In genomic region chr19:7783991-7784421, GRCh38 we compare ENCODE assay signal across 12 cellular contexts. TPM values are rescaled to one million over a fixed set of nuclear protein-coding genes. Genes with fewer than 3 reads are reported as not detected.
DNase-seq lines count a peak whose midpoint lies in the region; ATAC-seq and TF ChIP-seq lines count a peak whose summit lies in the region.
"Had no signal": no experiment of that assay in that cellular context is flagged by ENCODE, and none has a peak within 500 bp of the region (broad histone marks: within the 10 kb centered on the region; RNA-seq: fewer than 3 reads in every experiment).

No MANE protein-coding gene starts in this region.

- TF ChIP-seq POLR2A in adrenal gland (IDR thresholded peaks at IDR 0.05) (no peak), esophagus muscularis mucosa (IDR thresholded peaks at IDR 0.05; ENCODE audit: low read depth) (no peak)

- CTCF ChIA-PET in GM10248 (lab: Yijun Ruan, JAX) (interaction anchor here (1.3 to 2.9 kb wide), 3 partner anchors 16 to 47 kb away, joined by 4 to 12 read pairs (median 5); no protein-coding TSS in a partner anchor), A673 (lab: Charles Lee) (no interaction called here)

- TF ChIP-seq CTCF in adrenal gland (IDR thresholded peaks at IDR 0.05), result no peak
- TF ChIP-seq CTCF in esophagus muscularis mucosa (IDR thresholded peaks at IDR 0.05), result no peak
- no peak for TF ChIP-seq CTCF in GM10248 (IDR thresholded peaks at IDR 0.05; ENCODE audit: control extremely low read depth, extremely low read depth, low read depth, missing control alignments)
- no peak for TF ChIP-seq CTCF in A673 (conservative IDR thresholded peaks at IDR 0.05; ENCODE audit: low read depth, low read length)

- H3K27me3 ChIP-seq in BLaER1 treated with 17β-estradiol and CSF1 and Interleukin-3, amounts not matched to agents 10 nM and 100 nM, result peaks cover 23 to 41% (median 28%) of the 10 kb centered on the region in 11 experiments
- H3K27me3 ChIP-seq in adrenal gland, result no peaks in the 10 kb centered on the region
- H3K27me3 ChIP-seq in esophagus muscularis mucosa, result peaks cover 0 to 92% (median 17%) of the 10 kb centered on the region in 4 donors
- H3K27me3 ChIP-seq in A673 (replicated peaks; ENCODE audit: insufficient read depth, low read depth, low read length, poor library complexity), result peaks cover 40% of the 10 kb centered on the region

- ATAC-seq in left colon, result peak; percentile 12
- ATAC-seq: activated CD8-positive, alpha-beta memory T cell treated with anti-CD3 and anti-CD28 coated beads, Interleukin-2, amount 10 ng/mL, durations not matched to agents 7 days and 5 days had no signal

- no TSS peak for BruUV-seq in A673 (replicated peaks; lab: Mats Ljungman, UMichigan)

- peak overlapping the region in 8 of 11 experiments; percentile 2 to 89 (median 80); a peak in 12 of 22 replicates for H3K4me2 ChIP-seq in BLaER1 treated with 17β-estradiol and CSF1 and Interleukin-3, amounts not matched to agents 10 nM and 100 nM

- H3K4me1 ChIP-seq in BLaER1 treated with 17β-estradiol and CSF1 and Interleukin-3, amounts not matched to agents 10 nM and 100 nM, result peaks cover 0 to 72% (median 21%) of the 10 kb centered on the region in 10 experiments; a peak in 16 of 20 replicates
- H3K4me1 ChIP-seq in adrenal gland (replicated peaks in 1 of 2), result peaks cover 2 to 19% of the 10 kb centered on the region in 2 donors
- H3K4me1 ChIP-seq in esophagus muscularis mucosa, result peaks cover 0 to 9% (median 4%) of the 10 kb centered on the region in 4 donors
- no peaks in the 10 kb centered on the region for H3K4me1 ChIP-seq in A673 (ENCODE audit: insufficient read depth, low read length, poor library complexity, severe bottlenecking)
- H3K4me1 ChIP-seq: pancreas, SJSA1 had no signal

- TF ChIP-seq EP300 in Ishikawa (IDR thresholded peaks at IDR 0.05; ENCODE audit: borderline replicate concordance) (no peak), esophagus muscularis mucosa (IDR thresholded peaks at IDR 0.05) (no peak)

- peak overlapping the region in 1 of 10 experiments; percentile 29; a peak in 1 of 20 replicates for H3K4me3 ChIP-seq in BLaER1 treated with 17β-estradiol and CSF1 and Interleukin-3, amounts not matched to agents 10 nM and 100 nM
- H3K4me3 ChIP-seq in adrenal gland (no peak overlapping the region), esophagus muscularis mucosa (no peak overlapping the region), A673 (ENCODE audit: low read depth, low read length, poor library complexity, severe bottlenecking) (no peak overlapping the region)
- H3K4me3 ChIP-seq: pancreas, SJSA1 had no signal

- WGBS in adrenal gland, 4 donors, result 8 to 32% (median 27%) methylated on average over 5 to 8 of the region's 8 CpGs
- 17% methylated on average over 8 of the region's 8 CpGs for WGBS in esophagus muscularis mucosa

- no peak for TF ChIP-seq RAD21 in Ishikawa (IDR thresholded peaks at IDR 0.05; ENCODE audit: low read depth)

- H3K36me3 ChIP-seq in BLaER1 treated with 17β-estradiol and CSF1 and Interleukin-3, amounts not matched to agents 10 nM and 100 nM, result no peaks in the 10 kb centered on the region
- H3K36me3 ChIP-seq in adrenal gland (replicated peaks in 1 of 2) (no peaks in the 10 kb centered on the region), esophagus muscularis mucosa (no peaks in the 10 kb centered on the region), A673 (ENCODE audit: insufficient read depth, low read length, poor library complexity, severe bottlenecking) (no peaks in the 10 kb centered on the region)
- H3K36me3 ChIP-seq: pancreas, SJSA1 had no signal

- no peaks in the 10 kb centered on the region; a peak in 1 of 22 replicates for H4K20me1 ChIP-seq in BLaER1 treated with 17β-estradiol and CSF1 and Interleukin-3, amounts not matched to agents 10 nM and 100 nM

- peak overlapping the region in 4 of 11 experiments; percentile 26 to 28 (median 26); a peak in 4 of 22 replicates for H3K9ac ChIP-seq in BLaER1 treated with 17β-estradiol and CSF1 and Interleukin-3, amounts not matched to agents 10 nM and 100 nM

- peak overlapping the region in 5 of 11 experiments; percentile 10 to 62 (median 35); a peak in 9 of 22 replicates for H3K27ac ChIP-seq in BLaER1 treated with 17β-estradiol and CSF1 and Interleukin-3, amounts not matched to agents 10 nM and 100 nM
- H3K27ac ChIP-seq in adrenal gland (peak overlapping the region in 1 of 5 donors; percentile 26), esophagus muscularis mucosa (replicated peaks in 1 of 4) (no peak overlapping the region), A673 (ENCODE audit: low read depth, low read length, poor library complexity, severe bottlenecking) (no peak overlapping the region)
- H3K27ac ChIP-seq: pancreas, SJSA1 had no signal

- intact Hi-C loops in adrenal gland (cut with DNase I), result no loop called here
- intact Hi-C loops in left colon (cut with DNase I, micrococcal nuclease), result no loop called here
- intact Hi-C loops in esophagus muscularis mucosa (cut with DNase I), result no loop called here
- intact Hi-C loops in A673 (cut with micrococcal nuclease; ENCODE audit: unreplicated experiment), result no loop called here

- POLR2A ChIA-PET in GM10248 (lab: Yijun Ruan, JAX) (no interaction called here), A673 (lab: Charles Lee; ENCODE audit: low non-redundant PET) (no interaction called here)

- DNase-seq in adrenal gland (peak in 6 of 7 donors; percentile 55 to 77 (median 64)), left colon (no peak), esophagus muscularis mucosa (ENCODE audit: extremely low spot score) (no peak), GM10248 (ENCODE audit: extremely low spot score) (no peak), A673 (ENCODE audit: low spot score) (no peak), cortex of kidney (lab: John Stamatoyannopoulos, UW) (no peak)
- DNase-seq: activated CD8-positive, alpha-beta memory T cell treated with anti-CD3 and anti-CD28 coated beads, Interleukin-2, amount 10 ng/mL, durations not matched to agents 7 days and 5 days; central memory CD4-positive, alpha-beta T cell; pancreas had no signal

- peaks cover 6 to 29% (median 10%) of the 10 kb centered on the region in 11 experiments; a peak in 17 of 22 replicates for H3K9me3 ChIP-seq in BLaER1 treated with 17β-estradiol and CSF1 and Interleukin-3, amounts not matched to agents 10 nM and 100 nM (replicated peaks in 1 of 11)
- no peaks in the 10 kb centered on the region for H3K9me3 ChIP-seq in adrenal gland (replicated peaks in 1 of 3)
- H3K9me3 ChIP-seq in esophagus muscularis mucosa, result peaks cover 0 to 6% (median 0%) of the 10 kb centered on the region in 4 donors
- no peaks in the 10 kb centered on the region for H3K9me3 ChIP-seq in A673 (ENCODE audit: low read depth, low read length, poor library complexity, severe bottlenecking)
- H3K9me3 ChIP-seq: pancreas, SJSA1 had no signal

TF ChIP-seq in Ishikawa, 13 proteins besides CTCF, POLR2A, EP300 and RAD21 (continues in another document):
- TF ChIP-seq TEAD4 (IDR thresholded peaks at IDR 0.05), result no peak
- no peak for TF ChIP-seq YY1 (IDR thresholded peaks at IDR 0.05; ENCODE audit: low read depth)
- peak; percentile 94 for TF ChIP-seq CEBPB (IDR thresholded peaks at IDR 0.05)
- TF ChIP-seq EGR1 (IDR thresholded peaks at IDR 0.05), result no peak
- no peak for TF ChIP-seq CREB1 (IDR thresholded peaks at IDR 0.05; ENCODE audit: low read depth)
- TF ChIP-seq MAX (IDR thresholded peaks at IDR 0.05), result no peak
- TF ChIP-seq USF1 (IDR thresholded peaks at IDR 0.05), result no peak
- no peak for TF ChIP-seq TCF12 (IDR thresholded peaks at IDR 0.05; ENCODE audit: low read depth)
- no peak for TF ChIP-seq FOXM1 (IDR thresholded peaks at IDR 0.05; ENCODE audit: borderline replicate concordance, low read depth)
- TF ChIP-seq NFIC (IDR thresholded peaks at IDR 0.05), result no peak
- no peak for TF ChIP-seq TAF1 (IDR thresholded peaks at IDR 0.05; ENCODE audit: low read depth)
- no peak for TF ChIP-seq ZBTB7A (IDR thresholded peaks at IDR 0.05; ENCODE audit: low read depth)

RNA-seq across cellular contexts. Expression of gene CLEC4M, which starts 21.0 kb away (rescaled TPM):
- total RNA-seq in adrenal gland, result 1 to 10 TPM in 3 of 8 donors, under 1 TPM in 4, not detected in 1; 0.37 to 7.8 (median 0.98) TPM
- polyA plus RNA-seq in adrenal gland, result 1 to 10 TPM in 1 of 3 donors, under 1 TPM in 2; 0.67 to 3.9 (median 0.88) TPM
- not detected for total RNA-seq in left colon
- total RNA-seq in esophagus muscularis mucosa, result not detected
- total RNA-seq in A673 (2021), result not detected in 2 replicates
- total RNA-seq: activated CD8-positive, alpha-beta memory T cell treated with anti-CD3 and anti-CD28 coated beads, Interleukin-2, amount 10 ng/mL, durations not matched to agents 7 days and 5 days; pancreas; SJSA1 had no signal
- polyA plus RNA-seq: pancreas had no signal

RNA-seq across cellular contexts. Expression of gene CD209, which starts 36.7 kb away (rescaled TPM):
- total RNA-seq in adrenal gland (10 to 100 TPM; 12.7 to 50.6 (median 20.4) TPM), left colon (10 to 100 TPM in 1 of 2 donors, 1 to 10 TPM in 1; 2.6 to 12.1 TPM), esophagus muscularis mucosa (10 to 100 TPM in 1 of 4 donors, 1 to 10 TPM in 3; 4.0 to 13.1 (median 8.4) TPM), A673 (2021) (not detected in 2 replicates)
- 1 to 10 TPM; 3.0 to 9.8 (median 3.1) TPM for polyA plus RNA-seq in adrenal gland
- total RNA-seq: activated CD8-positive, alpha-beta memory T cell treated with anti-CD3 and anti-CD28 coated beads, Interleukin-2, amount 10 ng/mL, durations not matched to agents 7 days and 5 days; SJSA1 had no signal

RNA-seq across cellular contexts. Expression of gene EVI5L, which starts 46.0 kb away (rescaled TPM):
- total RNA-seq in adrenal gland, result 10 to 100 TPM; 12.7 to 22.2 (median 20.7) TPM
- 10 to 100 TPM in 2 of 3 donors, 1 to 10 TPM in 1; 9.5 to 20.8 (median 14.9) TPM for polyA plus RNA-seq in adrenal gland
- 10 to 100 TPM; 10.5 to 13.1 TPM for total RNA-seq in left colon
- total RNA-seq in esophagus muscularis mucosa, result 10 to 100 TPM; 19.9 to 42.0 (median 29.2) TPM
- total RNA-seq in A673 (2021), result 4.8 and 8.8 TPM in 2 replicates

RNA-seq across cellular contexts. Expression of gene CLEC4G, which starts 52.1 kb away (rescaled TPM):
- total RNA-seq in adrenal gland, result 1 to 10 TPM in 1 of 8 donors, under 1 TPM in 4, not detected in 3; 0.54 to 1.5 (median 0.83) TPM
- polyA plus RNA-seq in adrenal gland, result 1 to 10 TPM in 2 of 3 donors, under 1 TPM in 1; 0.26 to 2.2 (median 1.8) TPM
- 1 to 10 TPM in 1 of 2 donors, not detected in 1; 1.3 TPM for total RNA-seq in left colon
- total RNA-seq in esophagus muscularis mucosa, result 1 to 10 TPM in 3 of 4 donors, under 1 TPM in 1; 0.75 to 2.5 (median 1.8) TPM
- total RNA-seq in A673 (2021), result not detected in 2 replicates
- total RNA-seq: activated CD8-positive, alpha-beta memory T cell treated with anti-CD3 and anti-CD28 coated beads, Interleukin-2, amount 10 ng/mL, durations not matched to agents 7 days and 5 days; SJSA1 had no signal

Comparison
In these comparisons a context has a peak if more than half of its experiments do, and no peak if none do; other contexts are left out.
1. DNase-seq: peak in adrenal gland (6 of 7); none in left colon (0 of 2), esophagus muscularis mucosa (single experiment), GM10248 (single experiment), A673 (single experiment) and cortex of kidney (single experiment).